Comparison of ENCODE assay signal across 37 cellular contexts in the genomic region with DNA sequence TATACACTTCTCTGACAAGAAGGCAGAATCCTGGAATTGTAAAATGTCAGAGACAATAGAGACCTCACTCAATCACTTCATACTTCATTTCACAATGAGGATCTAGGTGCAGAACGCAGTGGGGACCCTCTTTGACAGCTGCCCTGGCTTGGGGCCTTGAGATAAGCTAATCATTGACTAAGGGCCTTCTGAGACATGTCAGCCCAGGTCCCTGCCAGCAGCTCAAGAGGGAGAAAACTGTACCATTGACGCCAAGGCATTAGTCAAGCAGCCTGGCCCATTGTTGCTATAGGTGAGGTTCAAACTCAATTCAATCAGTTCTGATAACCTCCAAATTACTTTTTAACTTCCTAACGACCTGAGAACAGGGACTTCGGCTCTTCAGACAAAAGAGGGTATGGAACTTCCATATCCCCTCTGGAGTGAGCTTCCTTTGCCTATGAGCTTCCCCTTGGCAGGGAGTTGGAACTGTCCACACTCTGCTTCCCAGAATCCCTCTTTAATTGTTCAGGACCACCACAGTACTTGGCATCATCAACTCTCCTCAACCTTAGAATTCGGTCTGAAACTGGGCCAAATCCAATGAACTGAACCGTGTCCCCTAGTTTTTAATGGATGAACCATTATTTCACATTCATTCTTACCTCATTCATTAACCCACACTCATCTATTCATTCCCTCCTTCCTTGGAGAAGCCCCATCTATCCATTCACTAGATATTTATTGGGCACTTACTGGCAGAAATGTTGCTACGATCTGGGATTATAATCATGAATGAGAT. TPM values are rescaled to one million over a fixed set of nuclear protein-coding genes. Genes with fewer than 3 reads are reported as not detected.
"Had no signal": no experiment of that assay in that cellular context is flagged by ENCODE, and none has a peak within 500 bp of the region (broad histone marks: within the 10 kb centered on the region; RNA-seq: fewer than 3 reads in every experiment).

No MANE protein-coding gene starts in this region.

- H3K36me3 ChIP-seq: adrenal gland, gastroesophageal sphincter, left lung, pancreas, thoracic aorta had no signal

- H3K27ac Mint-ChIP-seq: activated naive CD4-positive, alpha-beta T cell treated with anti-CD3 and anti-CD28 coated beads for 36 hours; activated naive CD8-positive, alpha-beta T cell treated with anti-CD3 and anti-CD28 coated beads for 36 hours; activated T-helper 1 cell treated with anti-CD3 and anti-CD28 coated beads, Interleukin-12 subunit alpha, Interleukin-12 subunit beta, Interleukin-2, Interleukin-4 antibody, amounts not matched to agents 30 ng/mL and 10 ng/mL and 1 ng/mL, durations not matched to agents 14 hours and 24 hours and 36 hours; natural killer cell treated with Interleukin-12 subunit alpha and Interleukin-12 subunit beta and Interleukin-15 and Interleukin-18, amount 100 ng/mL, for 72 hours had no signal

- H3K27ac ChIP-seq: adrenal gland, body of pancreas, epithelial cell of prostate, gastroesophageal sphincter, left lung, pancreas, thoracic aorta, VCaP had no signal

- ATAC-seq: body of pancreas; gastroesophageal sphincter; left lung; natural killer cell treated with Interleukin-12 subunit alpha and Interleukin-12 subunit beta and Interleukin-15 and Interleukin-18, amount 100 ng/mL, for 72 hours; pancreas; right cardiac atrium had no signal

- H3K4me3 Mint-ChIP-seq: activated naive CD4-positive, alpha-beta T cell treated with anti-CD3 and anti-CD28 coated beads for 36 hours; activated naive CD8-positive, alpha-beta T cell treated with anti-CD3 and anti-CD28 coated beads for 36 hours; activated T-helper 1 cell treated with anti-CD3 and anti-CD28 coated beads, Interleukin-12 subunit alpha, Interleukin-12 subunit beta, Interleukin-2, Interleukin-4 antibody, amounts not matched to agents 30 ng/mL and 10 ng/mL and 1 ng/mL, durations not matched to agents 14 hours and 24 hours and 36 hours; natural killer cell treated with Interleukin-12 subunit alpha and Interleukin-12 subunit beta and Interleukin-15 and Interleukin-18, amount 100 ng/mL, for 72 hours had no signal

- H3K4me3 ChIP-seq: adrenal gland, body of pancreas, gastroesophageal sphincter, left lung, lung, pancreas, thoracic aorta had no signal

- DNase-seq: activated CD4-positive, alpha-beta T cell treated with anti-CD3 and anti-CD28 coated beads for 4 hours; activated CD4-positive, alpha-beta T cell treated with anti-CD3 and anti-CD28 coated beads, Interleukin-2, amount 50 U/mL, for 4 hours; activated CD8-positive, alpha-beta memory T cell treated with anti-CD3 and anti-CD28 coated beads for 24 hours; activated CD8-positive, alpha-beta memory T cell treated with anti-CD3 and anti-CD28 coated beads, Interleukin-2, amount 50 U/mL, for 4 hours; activated effector memory CD4-positive, alpha-beta T cell treated with anti-CD3 and anti-CD28 coated beads, Interleukin-2, amount 50 U/mL, for 16 hours; activated naive CD4-positive, alpha-beta T cell treated with anti-CD3 and anti-CD28 coated beads for 36 hours; activated naive CD8-positive, alpha-beta T cell treated with anti-CD3 and anti-CD28 coated beads for 36 hours; activated T-cell treated with anti-CD3 and anti-CD28 coated beads, Interleukin-2, amount 50 U/mL, for 1 hour; adrenal gland; aorta; dermis blood vessel endothelial cell; effector CD4-positive, alpha-beta T cell; head of caudate nucleus; hippocampal formation; left lung; mesendoderm; pancreas; right cardiac atrium; stimulated activated CD4-positive, alpha-beta T cell treated with anti-CD3 and anti-CD28 coated beads, Interleukin-2, amount 100 ng/mL, for 48 hours; stimulated activated naive CD4-positive, alpha-beta T cell treated with Interleukin-2 at 50 U/mL for 16 hours; T-helper 1 cell; trophoblast cell had no signal

- H3K9me3 ChIP-seq: adrenal gland, body of pancreas, gastroesophageal sphincter, left lung, pancreas, thoracic aorta had no signal

- H3K36me3 Mint-ChIP-seq: activated naive CD8-positive, alpha-beta T cell treated with anti-CD3 and anti-CD28 coated beads for 36 hours; natural killer cell treated with Interleukin-12 subunit alpha and Interleukin-12 subunit beta and Interleukin-15 and Interleukin-18, amount 100 ng/mL, for 72 hours had no signal

- FAIRE-seq: colon, endometrium, keratinocyte, pancreas, TTC549 had no signal

- H3K27me3 ChIP-seq: adrenal gland, body of pancreas, gastroesophageal sphincter, pancreas had no signal

- H3K27me3 Mint-ChIP-seq: activated naive CD8-positive, alpha-beta T cell treated with anti-CD3 and anti-CD28 coated beads for 36 hours; natural killer cell treated with Interleukin-12 subunit alpha and Interleukin-12 subunit beta and Interleukin-15 and Interleukin-18, amount 100 ng/mL, for 72 hours had no signal

RNA-seq across cellular contexts. Expression of gene CYP8B1, which starts 1.5 kb away (rescaled TPM):
- total RNA-seq: activated naive CD4-positive, alpha-beta T cell treated with anti-CD3 and anti-CD28 coated beads for 36 hours; activated naive CD8-positive, alpha-beta T cell treated with anti-CD3 and anti-CD28 coated beads for 36 hours; activated T-helper 1 cell treated with anti-CD3 and anti-CD28 coated beads, Interleukin-12 subunit alpha, Interleukin-12 subunit beta, Interleukin-2, Interleukin-4 antibody, amounts not matched to agents 30 ng/mL and 10 ng/mL and 1 ng/mL, durations not matched to agents 14 hours and 24 hours and 36 hours; aorta; body of pancreas; dermis blood vessel endothelial cell; gastroesophageal sphincter; left lung; myocyte; pulmonary artery endothelial cell; skeletal muscle tissue; thoracic aorta had no signal
- polyA plus RNA-seq: keratinocyte, pancreas had no signal
